In the genomic region with DNA sequence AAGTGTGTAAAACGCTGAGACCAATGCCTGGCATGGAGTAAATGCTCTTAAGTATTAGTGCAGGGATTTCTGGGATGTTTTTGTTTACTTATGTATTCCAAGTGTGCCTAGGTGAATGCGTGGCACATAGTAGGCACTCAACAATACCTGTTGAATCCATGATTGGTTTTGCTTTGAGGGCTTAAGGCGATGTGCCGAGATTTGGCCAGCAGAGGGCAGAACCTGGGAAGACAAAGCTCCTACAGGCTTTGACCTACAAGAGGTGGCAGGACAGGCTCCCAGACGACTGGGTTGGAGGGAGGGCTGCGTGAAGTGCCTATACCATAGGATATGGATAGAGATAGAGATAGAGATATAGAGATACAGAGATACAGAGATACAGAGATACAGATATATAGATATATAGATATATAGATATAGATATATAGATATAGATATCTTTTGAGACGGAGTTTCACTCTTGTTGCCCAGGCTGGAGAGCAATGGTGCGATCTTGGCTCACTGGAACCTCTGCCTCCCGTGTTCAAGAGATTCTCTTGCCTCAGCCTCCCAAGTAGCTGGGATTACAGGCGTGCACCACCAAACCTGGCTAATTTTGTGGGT, we compare ENCODE assay signal across 1 cellular context.
TF ChIP-seq lines count a peak whose summit lies in the region.

No MANE protein-coding gene starts in this region.

TF ChIP-seq in HepG2, 621 proteins besides CTCF, POLR2A, EP300 and RAD21:
- TF ChIP-seq ZNF7 (CRISPR knock-in tag; IDR thresholded peaks at IDR 0.05) (peak; percentile 55), RFX5 (IDR thresholded peaks at IDR 0.05; ENCODE audit: low read depth, low read length) (no peak), IRF2 (CRISPR knock-in tag; IDR thresholded peaks at IDR 0.05) (peak; percentile 30; the same call in 1 of the 2 replicates), ZKSCAN1 (IDR thresholded peaks at IDR 0.05; ENCODE audit: low read length) (peak; percentile 98), XRCC5 (optimal IDR thresholded peaks at IDR 0.05; ENCODE audit: low read length) (peak; percentile 32), IRX3 (CRISPR knock-in tag; IDR thresholded peaks at IDR 0.05; ENCODE audit: borderline replicate concordance, low read depth) (no peak), STAG1 (CRISPR knock-in tag; IDR thresholded peaks at IDR 0.05) (peak; percentile 86), SMC3 (IDR thresholded peaks at IDR 0.05; ENCODE audit: low read length) (peak; percentile 90), KDM2A (CRISPR knock-in tag; IDR thresholded peaks at IDR 0.05; ENCODE audit: borderline replicate concordance, low read depth) (peak; percentile 54)
- TF ChIP-seq, protein P1, sequence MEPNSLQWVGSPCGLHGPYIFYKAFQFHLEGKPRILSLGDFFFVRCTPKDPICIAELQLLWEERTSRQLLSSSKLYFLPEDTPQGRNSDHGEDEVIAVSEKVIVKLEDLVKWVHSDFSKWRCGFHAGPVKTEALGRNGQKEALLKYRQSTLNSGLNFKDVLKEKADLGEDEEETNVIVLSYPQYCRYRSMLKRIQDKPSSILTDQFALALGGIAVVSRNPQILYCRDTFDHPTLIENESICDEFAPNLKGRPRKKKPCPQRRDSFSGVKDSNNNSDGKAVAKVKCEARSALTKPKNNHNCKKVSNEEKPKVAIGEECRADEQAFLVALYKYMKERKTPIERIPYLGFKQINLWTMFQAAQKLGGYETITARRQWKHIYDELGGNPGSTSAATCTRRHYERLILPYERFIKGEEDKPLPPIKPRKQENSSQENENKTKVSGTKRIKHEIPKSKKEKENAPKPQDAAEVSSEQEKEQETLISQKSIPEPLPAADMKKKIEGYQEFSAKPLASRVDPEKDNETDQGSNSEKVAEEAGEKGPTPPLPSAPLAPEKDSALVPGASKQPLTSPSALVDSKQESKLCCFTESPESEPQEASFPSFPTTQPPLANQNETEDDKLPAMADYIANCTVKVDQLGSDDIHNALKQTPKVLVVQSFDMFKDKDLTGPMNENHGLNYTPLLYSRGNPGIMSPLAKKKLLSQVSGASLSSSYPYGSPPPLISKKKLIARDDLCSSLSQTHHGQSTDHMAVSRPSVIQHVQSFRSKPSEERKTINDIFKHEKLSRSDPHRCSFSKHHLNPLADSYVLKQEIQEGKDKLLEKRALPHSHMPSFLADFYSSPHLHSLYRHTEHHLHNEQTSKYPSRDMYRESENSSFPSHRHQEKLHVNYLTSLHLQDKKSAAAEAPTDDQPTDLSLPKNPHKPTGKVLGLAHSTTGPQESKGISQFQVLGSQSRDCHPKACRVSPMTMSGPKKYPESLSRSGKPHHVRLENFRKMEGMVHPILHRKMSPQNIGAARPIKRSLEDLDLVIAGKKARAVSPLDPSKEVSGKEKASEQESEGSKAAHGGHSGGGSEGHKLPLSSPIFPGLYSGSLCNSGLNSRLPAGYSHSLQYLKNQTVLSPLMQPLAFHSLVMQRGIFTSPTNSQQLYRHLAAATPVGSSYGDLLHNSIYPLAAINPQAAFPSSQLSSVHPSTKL (CRISPR knock-in tag; IDR thresholded peaks at IDR 0.05), result 0 out of 2 replicates have a peak, but pooled peaks have one; percentile 10
